ENCODE assay signal across 8 cellular contexts in the genomic region with DNA sequence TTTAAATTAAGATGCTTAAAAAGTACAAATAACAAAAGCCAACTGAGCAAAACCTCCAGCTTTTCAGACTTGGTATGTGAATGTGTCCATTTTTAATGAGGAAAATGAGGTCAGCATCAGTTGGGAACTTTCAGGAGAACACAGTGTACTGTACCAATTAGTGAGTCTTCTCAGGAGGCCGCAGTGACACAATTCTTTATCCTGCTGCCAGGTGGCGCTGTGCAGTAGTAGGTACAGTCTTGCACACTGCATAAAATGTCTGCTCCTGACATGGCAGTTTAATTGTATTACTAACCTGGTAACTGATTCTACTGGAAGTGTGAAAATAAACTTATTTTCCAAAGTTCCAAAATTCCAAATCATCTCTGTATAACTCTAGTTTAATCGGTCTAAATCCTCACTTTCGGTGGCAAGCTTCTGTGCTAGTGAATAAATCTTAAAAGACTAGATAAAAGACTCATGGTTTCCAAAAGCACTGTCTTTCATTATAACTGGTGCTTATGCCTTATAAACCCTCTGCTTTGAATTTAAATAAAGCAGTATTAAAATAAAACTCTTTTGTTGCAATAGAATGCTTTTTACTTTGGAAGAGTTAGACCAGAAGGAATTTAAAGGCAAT.
DNase-seq lines count a peak whose midpoint lies in the region; ATAC-seq lines count a peak whose summit lies in the region.

No MANE protein-coding gene starts in this region.

- ATAC-seq in GM19468 (IDR thresholded peaks at IDR 0.05; ENCODE audit: extremely low read depth, unreplicated experiment), result peak; percentile 96
- peak; percentile 95 for ATAC-seq in HG03558 (IDR thresholded peaks at IDR 0.05; ENCODE audit: extremely low read depth, unreplicated experiment)

- DNase-seq in D341Med (ENCODE audit: low spot score), result peak; percentile 63
- DNase-seq in NCI-H524 treated with DMSO at 0.1 percent for 48 hours (lab: John Stamatoyannopoulos, UW), result peak; percentile 29
- DNase-seq in activated CD4-positive, alpha-beta T cell treated with anti-CD3 and anti-CD28 coated beads, Interleukin-2, amount 50 U/mL, for 1 hour, result peak; percentile 48
- DNase-seq in ecto neural progenitor cell (ENCODE audit: low spot score), result peak; percentile 65
- peak; percentile 89 for DNase-seq in medulla oblongata (ENCODE audit: extremely low spot score)
- peak; percentile 10 to 13 for DNase-seq in stimulated activated CD8-positive, alpha-beta memory T cell treated with anti-CD3 and anti-CD28 coated beads, Interleukin-15, amount 100 ng/mL, for 48 hours (ENCODE audit: low read depth in 2 of 2)

Comparison
In these comparisons a context has a peak if more than half of its experiments do, and no peak if none do; other contexts are left out.
1. Peak in every context shown above with its lines: DNase-seq and ATAC-seq.
2. DNase-seq: peak in every context shown above with its lines; median percentile 89 in medulla oblongata; 65 in ecto neural progenitor cell; 63 in D341Med; 48 in activated CD4-positive, alpha-beta T cell treated with anti-CD3 and anti-CD28 coated beads, Interleukin-2, amount 50 U/mL, for 1 hour; 29 in NCI-H524 treated with DMSO at 0.1 percent for 48 hours; 12 in stimulated activated CD8-positive, alpha-beta memory T cell treated with anti-CD3 and anti-CD28 coated beads, Interleukin-15, amount 100 ng/mL, for 48 hours.